ENCODE assay signal across 11 cellular contexts in genomic region chr17:66580601-66581385, GRCh38.
DNase-seq lines count a peak whose midpoint lies in the region; ATAC-seq and TF ChIP-seq lines count a peak whose summit lies in the region.
"Had no signal": no experiment of that assay in that cellular context is flagged by ENCODE, and none has a peak within 500 bp of the region (broad histone marks: within the 10 kb centered on the region; RNA-seq: fewer than 3 reads in every experiment).

No MANE protein-coding gene starts in this region.

- peak overlapping the region; percentile 6; the same call in 1 of the 2 replicates for H3K14ac ChIP-seq in IMR-90 (replicated peaks; ENCODE audit: low read depth, low read length)
- H3K14ac ChIP-seq in mesenchymal stem cell (ENCODE audit: low read length in 2 of 2) = no peak overlapping the region

- no peak overlapping the region for H3K56ac ChIP-seq in IMR-90 (ENCODE audit: extremely low read depth, insufficient read depth, low read length)

- H2BK5ac ChIP-seq in IMR-90 (ENCODE audit: low read depth, low read length, poor library complexity, severe bottlenecking) (peak overlapping the region; percentile 58), mesenchymal stem cell (ENCODE audit: low read depth, low read length, poor library complexity, severe bottlenecking) (no peak overlapping the region)

- TF ChIP-seq CTCF in AG09309 (IDR thresholded peaks at IDR 0.05; ENCODE audit: control insufficient read depth, insufficient read depth, low read depth, low read length, missing control alignments) (no peak), IMR-90 (conservative IDR thresholded peaks at IDR 0.05; ENCODE audit: low read depth, low read length) (no peak)

- no CpG with 5 or more reads among the region's 12 CpGs for WGBS in IMR-90 (ENCODE audit: extremely low coverage in 2 of 2, insufficient read length in 1 of 2), 2 experiments
- WGBS in mesenchymal stem cell = 48% methylated on average over 5 of the region's 12 CpGs

- H4K91ac ChIP-seq in IMR-90 (ENCODE audit: insufficient read depth, low read depth, low read length) = no peak overlapping the region
- H4K91ac ChIP-seq in mesenchymal stem cell (ENCODE audit: low read length) = peak overlapping the region; percentile 56

- no peak overlapping the region for H3K4me3 ChIP-seq in AG09309 (ENCODE audit: control insufficient read depth, low read depth, low read length)
- H3K4me3 ChIP-seq in IMR-90 (ENCODE audit: insufficient read depth, low read depth, low read length) = no peak overlapping the region
- peak overlapping the region in 1 of 2 experiments; percentile 5 for H3K4me3 ChIP-seq in mesenchymal stem cell (ENCODE audit: insufficient read depth in 1 of 2, low read depth in 1 of 2, low read length in 2 of 2)
- H3K4me3 ChIP-seq: dorsolateral prefrontal cortex had no signal

- H4K20me1 ChIP-seq in IMR-90 (ENCODE audit: insufficient read depth, low read length) = peaks cover 16% of the 10 kb centered on the region

- H2AFZ ChIP-seq in IMR-90 (replicated peaks; ENCODE audit: low read length, poor library complexity) (no peak overlapping the region), mesenchymal stem cell (ENCODE audit: low read depth, low read length) (no peak overlapping the region)

- H3K9ac ChIP-seq in IMR-90 (ENCODE audit: low read depth, low read length) (no peak overlapping the region), mesenchymal stem cell (ENCODE audit: low read length) (peak overlapping the region; percentile 3)

- H3K4ac ChIP-seq in IMR-90 (ENCODE audit: low read depth, low read length) (peak overlapping the region; percentile 12; the same call in 1 of the 2 replicates), mesenchymal stem cell (ENCODE audit: low read depth in 1 of 2, low read length in 2 of 2) (peak overlapping the region; percentile 84 to 96)

- H3K4me1 ChIP-seq in IMR-90 (ENCODE audit: control insufficient read depth, insufficient read depth, low read length) (peaks cover 18% of the 10 kb centered on the region), mesenchymal stem cell (ENCODE audit: control insufficient read depth, insufficient read depth, low read depth, low read length) (peaks cover 28% of the 10 kb centered on the region)

- H2BK15ac ChIP-seq in IMR-90 (ENCODE audit: low read depth, low read length) (peak overlapping the region; percentile 21; the same call in 1 of the 3 replicates), mesenchymal stem cell (ENCODE audit: low read depth, poor library complexity, severe bottlenecking) (peak overlapping the region; percentile 8)

- no peak overlapping the region for H2AK9ac ChIP-seq in IMR-90 (replicated peaks; ENCODE audit: low read depth, low read length, poor library complexity)

- H3K9me3 ChIP-seq in IMR-90 (ENCODE audit: control insufficient read depth, insufficient read depth, low read length) (no peaks in the 10 kb centered on the region), mesenchymal stem cell (ENCODE audit: control insufficient read depth, low read length) (no peaks in the 10 kb centered on the region)

- H2AK5ac ChIP-seq in IMR-90 (ENCODE audit: low read depth, low read length) = no peak overlapping the region; the same call in 1 of the 2 replicates
- peak overlapping the region; percentile 86 for H2AK5ac ChIP-seq in mesenchymal stem cell (ENCODE audit: low read length, severe bottlenecking)

- H3K4me2 ChIP-seq in IMR-90 (ENCODE audit: low read depth, low read length) (peak overlapping the region; percentile 41), mesenchymal stem cell (ENCODE audit: low read length, poor library complexity, severe bottlenecking) (no peak overlapping the region)

- H3K23ac ChIP-seq in IMR-90 (ENCODE audit: low read depth, low read length) (0 out of 2 replicates have a peak overlapping the region, but pooled peaks have one; percentile 18), mesenchymal stem cell (ENCODE audit: low read length in 2 of 2) (no peak overlapping the region)

- CTCF ChIA-PET in IMR-90 (lab: Yijun Ruan, JAX) = no interaction called here

- peak overlapping the region in 1 of 2 experiments; percentile 41; a peak in 1 of 4 replicates for H4K8ac ChIP-seq in IMR-90 (ENCODE audit: low read depth in 2 of 2, low read length in 2 of 2)
- no peak overlapping the region for H4K8ac ChIP-seq in mesenchymal stem cell (ENCODE audit: low read length)

- no peak for TF ChIP-seq RAD21 in IMR-90 (IDR thresholded peaks at IDR 0.05; ENCODE audit: low read length)

- H3K9me1 ChIP-seq in IMR-90 (ENCODE audit: insufficient read depth, low read length) = peaks cover 24% of the 10 kb centered on the region

- H3K79me1 ChIP-seq in IMR-90 (ENCODE audit: low read depth in 1 of 2, low read length in 2 of 2) (peaks cover 37 to 75% of the 10 kb centered on the region in 2 experiments), mesenchymal stem cell (replicated peaks; ENCODE audit: low read length, poor library complexity, severe bottlenecking) (peaks cover 39% of the 10 kb centered on the region)

- peak overlapping the region; percentile 60; the same call in 1 of the 2 replicates for H3K27ac ChIP-seq in IMR-90 (ENCODE audit: insufficient read depth, low read length)
- H3K27ac ChIP-seq in mesenchymal stem cell (ENCODE audit: low read length, poor library complexity, severe bottlenecking) = peak overlapping the region; percentile 73

- no peak overlapping the region for H4K5ac ChIP-seq in IMR-90 (ENCODE audit: low read depth, low read length)

- TF ChIP-seq POLR2A in IMR-90 (IDR thresholded peaks at IDR 0.05; ENCODE audit: low read depth, low read length) = no peak

- peak; percentile 6 for ATAC-seq in IMR-90 (ENCODE audit: low read depth)
- ATAC-seq in GM21717 (IDR thresholded peaks at IDR 0.05; ENCODE audit: unreplicated experiment) = no peak
- ATAC-seq in HG02571 (IDR thresholded peaks at IDR 0.05; ENCODE audit: unreplicated experiment) = no peak

- intact Hi-C loops in IMR-90 (cut with micrococcal nuclease) = no loop called here

- H2BK12ac ChIP-seq in mesenchymal stem cell (ENCODE audit: low read length in 2 of 2) = peak overlapping the region; percentile 87 to 91

- no peak overlapping the region for H2BK20ac ChIP-seq in IMR-90 (ENCODE audit: low read depth, low read length)

- H3K18ac ChIP-seq in IMR-90 (ENCODE audit: low read depth, low read length) = peak overlapping the region; percentile 30
- peak overlapping the region; percentile 63 to 97 for H3K18ac ChIP-seq in mesenchymal stem cell (ENCODE audit: low read depth in 1 of 2, low read length in 2 of 2)

- H3K36me3 ChIP-seq in IMR-90 (ENCODE audit: control insufficient read depth, insufficient read depth, low read length) = peaks cover 2% of the 10 kb centered on the region; the same call in 1 of the 2 replicates
- H3K36me3 ChIP-seq in mesenchymal stem cell (ENCODE audit: control insufficient read depth in 1 of 2, insufficient read depth in 2 of 2, low read depth in 1 of 2, low read length in 2 of 2) = peaks cover 0 to 7% of the 10 kb centered on the region in 2 experiments

- BruUV-seq in IMR-90 (replicated peaks; lab: Mats Ljungman, UMichigan) = no TSS peak

- in situ Hi-C loops in IMR-90 (cut with MboI; ENCODE audit: low sequenced_read_pairs) = no loop called here

- DNase-seq in AG09309 (ENCODE audit: low read depth) (peak; percentile 7), IMR-90 (peak; percentile 28), dermis blood vessel endothelial cell (peak; percentile 71), mesenchymal stem cell (peak; percentile 97), AG08395 (ENCODE audit: low spot score) (no peak)
- DNase-seq in activated CD4-positive, alpha-beta T cell treated with anti-CD3 and anti-CD28 coated beads for 48 hours = no peak
- DNase-seq: activated T-cell treated with anti-CD3 and anti-CD28 coated beads for 4 hours, NCI-H524 treated with DMSO at 0.1 percent for 48 hours had no signal

- dilution Hi-C loops in IMR-90 (cut with HindIII; ENCODE audit: low sequenced_read_pairs, unreplicated experiment) = no loop called here

- POLR2A ChIA-PET in IMR-90 (lab: Charles Lee; ENCODE audit: unreplicated experiment) = no interaction called here

- no peaks in the 10 kb centered on the region for H3K27me3 ChIP-seq in IMR-90 (ENCODE audit: control insufficient read depth, insufficient read depth, low read length)
- H3K27me3 ChIP-seq in mesenchymal stem cell (ENCODE audit: control insufficient read depth in 1 of 2, insufficient read depth in 1 of 2, low read length in 2 of 2) = no peaks in the 10 kb centered on the region
- H3K27me3 ChIP-seq: dorsolateral prefrontal cortex had no signal

- H2BK120ac ChIP-seq in IMR-90 (ENCODE audit: low read depth, low read length) (peak overlapping the region; percentile 23; the same call in 1 of the 2 replicates), mesenchymal stem cell (ENCODE audit: low read depth, low read length) (no peak overlapping the region)

TF ChIP-seq in IMR-90, 13 proteins besides CTCF, POLR2A, EP300 and RAD21:
- TF ChIP-seq RFX5 (IDR thresholded peaks at IDR 0.05; ENCODE audit: low read depth, low read length) (no peak), FOS (IDR thresholded peaks at IDR 0.05; ENCODE audit: low read depth, low read length) (no peak)
TF ChIP-seq in IMR-90: peak in this region for 0.

Comparison
In these comparisons a context has a peak if more than half of its experiments do, and no peak if none do; other contexts are left out.
1. DNase-seq: peak in AG09309 (single experiment), IMR-90 (single experiment), dermis blood vessel endothelial cell (single experiment) and mesenchymal stem cell (single experiment); none in AG08395 (single experiment) and activated CD4-positive, alpha-beta T cell treated with anti-CD3 and anti-CD28 coated beads for 48 hours (single experiment).